In genomic region chr15:68775671-68776476, GRCh38 we compare ENCODE assay signal across 9 cellular contexts. TPM values are rescaled to one million over a fixed set of nuclear protein-coding genes. Genes with fewer than 3 reads are reported as not detected.
A peak's percentile ranks its signal among the peaks of the same experiment; 100 is the strongest.
DNase-seq lines count a peak whose midpoint lies in the region; ATAC-seq and TF ChIP-seq lines count a peak whose summit lies in the region.
"Had no signal": no experiment of that assay in that cellular context is flagged by ENCODE, and none has a peak within 500 bp of the region (broad histone marks: within the 10 kb centered on the region; RNA-seq: fewer than 3 reads in every experiment).

No MANE protein-coding gene starts in this region.

- no peak overlapping the region for H2AFZ ChIP-seq in fibroblast of lung (ENCODE audit: low read length)
- no peak overlapping the region for H2AFZ ChIP-seq in PC-3 (ENCODE audit: low read length)

- H3F3A ChIP-seq in PC-3 (ENCODE audit: low read length, unreplicated experiment): no peaks in the 10 kb centered on the region

- no peak overlapping the region for H3K27ac ChIP-seq in RWPE2 (ENCODE audit: poor library complexity, severe bottlenecking)
- H3K27ac ChIP-seq in fibroblast of lung (ENCODE audit: insufficient read depth, low read length): no peak overlapping the region
- peak overlapping the region; percentile 83 for H3K27ac ChIP-seq in temporal lobe (ENCODE audit: low read depth, low read length)
- H3K27ac ChIP-seq in PC-3 (ENCODE audit: low read length): no peak overlapping the region

- H3K4me2 ChIP-seq in fibroblast of lung (ENCODE audit: extremely low read depth, insufficient read depth, low read length) (no peak overlapping the region), PC-3 (ENCODE audit: low read length) (no peak overlapping the region)

- H4K20me1 ChIP-seq in fibroblast of lung (ENCODE audit: control insufficient read depth, extremely low read depth, insufficient read depth, low read length) (no peaks in the 10 kb centered on the region), PC-3 (ENCODE audit: low read length) (no peaks in the 10 kb centered on the region)

- ATAC-seq in RWPE2 (ENCODE audit: low read depth) (peak; percentile 24; the same call in 2 of the 3 replicates), mucosa of descending colon (peak; percentile 41), GM18502 (IDR thresholded peaks at IDR 0.05; ENCODE audit: poor library complexity, unreplicated experiment) (no peak), PC-3 (no peak)

- TF ChIP-seq CTCF in RWPE2 (IDR thresholded peaks at IDR 0.05; ENCODE audit: poor library complexity, severe bottlenecking) (no peak), fibroblast of lung (conservative IDR thresholded peaks at IDR 0.05 in 1 of 2, IDR thresholded peaks at IDR 0.05 in 1 of 2; ENCODE audit: low read depth in 1 of 2, low read length in 2 of 2) (no peak), mucosa of descending colon (IDR thresholded peaks at IDR 0.05) (no peak), PC-3 (conservative IDR thresholded peaks at IDR 0.05; ENCODE audit: low read depth, low read length) (no peak)

- no peaks in the 10 kb centered on the region for H3K9me2 ChIP-seq in PC-3 (replicated peaks; ENCODE audit: low read length)

- no peak overlapping the region for H3K4me3 ChIP-seq in RWPE2 (ENCODE audit: severe bottlenecking)
- no peak overlapping the region for H3K4me3 ChIP-seq in fibroblast of lung (replicated peaks in 1 of 4; ENCODE audit: control extremely low read depth in 1 of 4, insufficient read depth in 1 of 4, low read depth in 3 of 4, low read length in 4 of 4)
- no peak overlapping the region for H3K4me3 ChIP-seq in mucosa of descending colon
- H3K4me3 ChIP-seq in PC-3 (ENCODE audit: low read length): no peak overlapping the region

- POLR2A ChIA-PET in PC-3 (lab: Charles Lee; ENCODE audit: unreplicated experiment): no interaction called here

- H3K4me1 ChIP-seq in RWPE2 (ENCODE audit: insufficient read depth, poor library complexity, severe bottlenecking) (no peaks in the 10 kb centered on the region), fibroblast of lung (ENCODE audit: control insufficient read depth, extremely low read depth, insufficient read depth, low read length) (peaks cover 3% of the 10 kb centered on the region), mucosa of descending colon (ENCODE audit: low read depth) (no peaks in the 10 kb centered on the region), PC-3 (ENCODE audit: insufficient read depth, low read length) (no peaks in the 10 kb centered on the region)

- H3K9ac ChIP-seq in fibroblast of lung (ENCODE audit: insufficient read depth, low read length): no peak overlapping the region
- H3K9ac ChIP-seq in PC-3 (ENCODE audit: low read length): no peak overlapping the region

- intact Hi-C loops in mucosa of descending colon (cut with DNase I, micrococcal nuclease): loop anchor here in 1 of 2 donors (10.0 kb wide), 1 partner anchor 61 kb away; no protein-coding TSS in a partner anchor
- intact Hi-C loops in PC-3 (cut with micrococcal nuclease): no loop called here

- no peaks in the 10 kb centered on the region for H3K9me3 ChIP-seq in RWPE2 (ENCODE audit: severe bottlenecking)
- no peaks in the 10 kb centered on the region for H3K9me3 ChIP-seq in fibroblast of lung (ENCODE audit: control insufficient read depth, insufficient read depth, low read depth, low read length)
- no peaks in the 10 kb centered on the region for H3K9me3 ChIP-seq in mucosa of descending colon
- H3K9me3 ChIP-seq in PC-3 (ENCODE audit: low read length): no peaks in the 10 kb centered on the region

- no peaks in the 10 kb centered on the region for H3K79me2 ChIP-seq in fibroblast of lung (ENCODE audit: control insufficient read depth, insufficient read depth, low read length)
- H3K79me2 ChIP-seq in PC-3 (ENCODE audit: low read length): no peaks in the 10 kb centered on the region

- CTCF ChIA-PET in PC-3 (lab: Charles Lee): no interaction called here

- H3K36me3 ChIP-seq in RWPE2 (ENCODE audit: low read depth) (peaks cover 23% of the 10 kb centered on the region), fibroblast of lung (ENCODE audit: control insufficient read depth, insufficient read depth, low read length) (no peaks in the 10 kb centered on the region), mucosa of descending colon (ENCODE audit: low read depth) (no peaks in the 10 kb centered on the region), PC-3 (ENCODE audit: low read depth, low read length) (peaks cover 17% of the 10 kb centered on the region)

- DNase-seq in RWPE2 (ENCODE audit: low spot score) (no peak), fibroblast of lung (ENCODE audit: low read depth in 2 of 2) (peak; percentile 44 to 72), mucosa of descending colon (peak; percentile 47 to 75 (median 49)), PC-3 (no peak), DMS79 (lab: John Stamatoyannopoulos, UW) (no peak)
- no peak for DNase-seq in stimulated activated CD4-positive, alpha-beta T cell treated with anti-CD3 and anti-CD28 coated beads, Interleukin-4, amount 100 ng/mL, for 24 hours
- DNase-seq: Kasumi-1 had no signal

- BruUV-seq in PC-3 (replicated peaks; lab: Mats Ljungman, UMichigan): no TSS peak

- H3K27me3 ChIP-seq in RWPE2 (ENCODE audit: insufficient read depth, poor library complexity, severe bottlenecking): no peaks in the 10 kb centered on the region
- H3K27me3 ChIP-seq in fibroblast of lung (ENCODE audit: control insufficient read depth, insufficient read depth, low read length): no peaks in the 10 kb centered on the region
- no peaks in the 10 kb centered on the region for H3K27me3 ChIP-seq in PC-3 (ENCODE audit: low read length)

RNA-seq across cellular contexts. Expression of gene ANP32A, which starts 44.8 kb away (rescaled TPM):
- total RNA-seq in fibroblast of lung (46.2 and 47.7 TPM in 2 replicates), mucosa of descending colon (100 to 1,000 TPM; 101 to 113 (median 109) TPM), temporal lobe (85.8 TPM), PC-3 (2014; rRNA removed) (106 and 151 TPM in 2 replicates)
- 53.1 and 54.7 TPM in 2 replicates for polyA plus RNA-seq in fibroblast of lung
- polyA plus RNA-seq in fibroblast of lung (2012): 111 and 134 TPM in 2 replicates
- 6.4 and 13.6 TPM in 2 replicates for polyA minus RNA-seq in fibroblast of lung (ENCODE audit: low replicate concordance)

Comparison
In these comparisons a context has a peak if more than half of its experiments do, and no peak if none do; other contexts are left out.
1. ATAC-seq: peak in RWPE2 (single experiment) and mucosa of descending colon (single experiment); none in GM18502 (single experiment) and PC-3 (single experiment).
2. DNase-seq: peak in fibroblast of lung (2 of 2) and mucosa of descending colon (3 of 3); none in RWPE2 (single experiment), stimulated activated CD4-positive, alpha-beta T cell treated with anti-CD3 and anti-CD28 coated beads, Interleukin-4, amount 100 ng/mL, for 24 hours (single experiment), PC-3 (single experiment) and DMS79 (single experiment).